14 cellular contexts compared by ENCODE assay signal in the genomic region with DNA sequence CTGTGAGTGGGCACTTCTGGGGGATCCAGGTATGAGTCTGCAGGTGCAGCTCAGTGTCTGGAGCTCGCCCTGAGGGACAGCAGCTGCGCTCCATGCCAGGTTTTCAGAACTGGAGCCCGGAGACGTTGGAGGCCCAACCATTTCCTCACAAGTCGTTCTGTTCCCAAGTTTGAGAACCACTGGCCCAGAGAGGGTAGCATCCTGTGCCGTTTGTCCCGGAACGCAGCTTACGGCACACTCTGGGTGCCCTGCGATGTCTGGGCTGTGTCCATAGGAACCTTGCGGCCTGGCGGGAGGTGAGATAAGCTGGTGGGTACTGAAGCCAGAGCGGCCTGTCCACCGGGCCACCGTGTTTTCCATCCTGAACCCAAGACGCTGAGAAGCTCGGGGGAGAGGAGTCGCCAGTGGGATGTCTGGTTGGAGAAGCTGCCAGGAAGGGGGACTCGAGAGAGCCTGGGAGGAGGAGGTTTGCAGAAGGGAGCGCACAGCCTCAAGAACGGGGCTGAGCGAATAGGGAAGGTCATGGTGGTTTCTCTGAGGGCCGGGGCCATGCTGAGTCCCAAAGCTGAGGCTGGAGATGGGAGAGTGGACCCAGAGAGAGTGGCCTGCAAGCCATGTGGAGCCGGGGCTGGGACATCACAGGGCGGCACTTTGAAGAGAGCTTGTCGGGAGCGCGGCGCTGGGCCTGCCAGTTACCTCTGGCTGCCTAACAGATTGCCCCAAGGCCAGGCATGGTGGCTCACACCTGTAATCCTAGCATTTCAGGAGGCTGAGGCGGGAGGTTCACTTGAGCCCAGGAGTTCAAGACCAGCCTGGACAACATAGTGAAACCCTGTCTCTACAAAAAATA.
DNase-seq lines count a peak whose midpoint lies in the region; ATAC-seq and TF ChIP-seq lines count a peak whose summit lies in the region.
"Had no signal": no experiment of that assay in that cellular context is flagged by ENCODE, and none has a peak within 500 bp of the region (broad histone marks: within the 10 kb centered on the region; RNA-seq: fewer than 3 reads in every experiment).

No MANE protein-coding gene starts in this region.

- H3K27ac ChIP-seq in ACC112 (ENCODE audit: low read depth, low read length) (0 out of 2 replicates have a peak overlapping the region, but pooled peaks have one; percentile 10), endodermal cell (ENCODE audit: low read depth, low read length) (no peak overlapping the region), neural progenitor cell (no peak overlapping the region)
- H3K27ac ChIP-seq in CD8-positive, alpha-beta memory T cell (ENCODE audit: low read depth, low read length): peak overlapping the region; percentile 38
- H3K27ac ChIP-seq: upper lobe of left lung, WERI-Rb-1 had no signal

- DNase-seq in CD8-positive, alpha-beta memory T cell: peak in 1 of 5 donors; percentile 24
- DNase-seq in endodermal cell (peak; percentile 50), neural progenitor cell (ENCODE audit: low spot score) (no peak), erythroblast (lab: John Stamatoyannopoulos, UW) (no peak), foreskin melanocyte (no peak)
- DNase-seq: CD4-positive, CD25-positive, alpha-beta regulatory T cell; effector memory CD4-positive, alpha-beta T cell; NCI-H1105; stimulated activated CD4-positive, alpha-beta T cell treated with anti-CD3 and anti-CD28 coated beads, Interleukin-1b, Interleukin-23, amount 100 ng/mL, for 48 hours; WERI-Rb-1 had no signal

- ATAC-seq in GM18858 (IDR thresholded peaks at IDR 0.05; ENCODE audit: unreplicated experiment): no peak

- peaks cover 2% of the 10 kb centered on the region for H3K79me2 ChIP-seq in ACC112 (ENCODE audit: control insufficient read depth, insufficient read depth, low read length, unreplicated experiment)
- no peaks in the 10 kb centered on the region for H3K79me2 ChIP-seq in neural progenitor cell (ENCODE audit: low read depth)

- H3K4me1 ChIP-seq in ACC112 (ENCODE audit: control insufficient read depth, insufficient read depth, low read length, unreplicated experiment) (peaks cover 14% of the 10 kb centered on the region), endodermal cell (ENCODE audit: control insufficient read depth, insufficient read depth, low read length) (peaks cover 8% of the 10 kb centered on the region), neural progenitor cell (peaks cover 7% of the 10 kb centered on the region)
- no peaks in the 10 kb centered on the region for H3K4me1 ChIP-seq in CD8-positive, alpha-beta memory T cell (ENCODE audit: insufficient read depth, low read length)

- no peak for TF ChIP-seq CTCF in endodermal cell (conservative IDR thresholded peaks at IDR 0.05)
- TF ChIP-seq CTCF in neural progenitor cell (IDR thresholded peaks at IDR 0.05): no peak

- no peak overlapping the region for H3K9ac ChIP-seq in endodermal cell (ENCODE audit: extremely low read depth, low read length, poor library complexity, severe bottlenecking)
- no peak overlapping the region for H3K9ac ChIP-seq in neural progenitor cell

- H3K4me3 Mint-ChIP-seq in CD8-positive, alpha-beta memory T cell: no peak overlapping the region
- H3K4me3 Mint-ChIP-seq in endodermal cell (no peak overlapping the region), neural progenitor cell (peak overlapping the region; percentile 30)
- H3K4me3 Mint-ChIP-seq: activated T-cell treated with anti-CD3 and anti-CD28 coated beads, Interleukin-2, amount 50 U/mL, for 72 hours; CD4-positive, CD25-positive, alpha-beta regulatory T cell had no signal

- no peak overlapping the region for H3K4me2 ChIP-seq in neural progenitor cell

- CTCF ChIA-PET in CD8-positive, alpha-beta memory T cell (lab: Charles Lee): interaction anchor here (1.2 to 1.7 kb wide), 3 partner anchors 18 to 214 kb away, joined by 3 to 4 read pairs (median 3); no protein-coding TSS in a partner anchor

- POLR2A ChIA-PET in CD8-positive, alpha-beta memory T cell (lab: Charles Lee): interaction anchor here (0.5 kb wide), 1 partner anchor 20 kb away, joined by 3 read pairs; no protein-coding TSS in a partner anchor

- no peaks in the 10 kb centered on the region for H3K9me3 Mint-ChIP-seq in CD8-positive, alpha-beta memory T cell
- H3K9me3 Mint-ChIP-seq in endodermal cell (no peaks in the 10 kb centered on the region), neural progenitor cell (no peaks in the 10 kb centered on the region)
- H3K9me3 Mint-ChIP-seq: activated T-cell treated with anti-CD3 and anti-CD28 coated beads, Interleukin-2, amount 50 U/mL, for 72 hours; CD4-positive, CD25-positive, alpha-beta regulatory T cell had no signal

- H2AFZ ChIP-seq in ACC112 (ENCODE audit: low read length, unreplicated experiment): no peak overlapping the region
- H2AFZ ChIP-seq in neural progenitor cell (replicated peaks): no peak overlapping the region

- 91 to 96% methylated on average over 26 to 30 of the region's 30 CpGs for WGBS in endodermal cell (ENCODE audit: insufficient coverage in 1 of 2, insufficient read length in 1 of 2), 2 experiments

- no peak overlapping the region for H3K4me3 ChIP-seq in ACC112 (ENCODE audit: low read depth, low read length)
- no peak overlapping the region for H3K4me3 ChIP-seq in CD8-positive, alpha-beta memory T cell (ENCODE audit: low read length)
- no peak overlapping the region for H3K4me3 ChIP-seq in endodermal cell (ENCODE audit: low read length)
- H3K4me3 ChIP-seq in neural progenitor cell: no peak overlapping the region
- H3K4me3 ChIP-seq: upper lobe of left lung had no signal

- no peaks in the 10 kb centered on the region for H3K9me3 ChIP-seq in CD8-positive, alpha-beta memory T cell (ENCODE audit: low read length)
- peaks cover 6% of the 10 kb centered on the region for H3K9me3 ChIP-seq in endodermal cell (ENCODE audit: control insufficient read depth, low read length)
- H3K9me3 ChIP-seq in neural progenitor cell (ENCODE audit: low read depth): no peaks in the 10 kb centered on the region
- H3K9me3 ChIP-seq: upper lobe of left lung had no signal

- TF ChIP-seq POLR2A in erythroblast (IDR thresholded peaks at IDR 0.05; ENCODE audit: low read length): no peak

- H3K27ac Mint-ChIP-seq in CD8-positive, alpha-beta memory T cell: no peak overlapping the region
- H3K27ac Mint-ChIP-seq in endodermal cell: no peak overlapping the region
- peak overlapping the region; percentile 30 for H3K27ac Mint-ChIP-seq in neural progenitor cell
- H3K27ac Mint-ChIP-seq: activated T-cell treated with anti-CD3 and anti-CD28 coated beads, Interleukin-2, amount 50 U/mL, for 72 hours; CD4-positive, CD25-positive, alpha-beta regulatory T cell had no signal

- no peaks in the 10 kb centered on the region for H3K27me3 ChIP-seq in ACC112 (ENCODE audit: insufficient read depth, low read length)
- no peaks in the 10 kb centered on the region for H3K27me3 ChIP-seq in CD8-positive, alpha-beta memory T cell (ENCODE audit: insufficient read depth, low read length, poor library complexity, severe bottlenecking)
- no peaks in the 10 kb centered on the region for H3K27me3 ChIP-seq in endodermal cell (ENCODE audit: control insufficient read depth, insufficient read depth, low read length, poor library complexity, severe bottlenecking)
- no peaks in the 10 kb centered on the region for H3K27me3 ChIP-seq in neural progenitor cell
- H3K27me3 ChIP-seq: upper lobe of left lung had no signal

- H3F3A ChIP-seq in neural progenitor cell (ENCODE audit: low read depth): peaks cover 21% of the 10 kb centered on the region

- peaks cover 0 to 1% of the 10 kb centered on the region in 2 donors for H3K27me3 Mint-ChIP-seq in CD8-positive, alpha-beta memory T cell
- H3K27me3 Mint-ChIP-seq in endodermal cell (ENCODE audit: insufficient read depth) (no peaks in the 10 kb centered on the region), neural progenitor cell (ENCODE audit: insufficient read depth, low read depth) (peaks cover 8% of the 10 kb centered on the region)
- H3K27me3 Mint-ChIP-seq: CD4-positive, CD25-positive, alpha-beta regulatory T cell had no signal

- no peaks in the 10 kb centered on the region for H4K20me1 ChIP-seq in neural progenitor cell (ENCODE audit: low read depth)

- H3K4me1 Mint-ChIP-seq in CD8-positive, alpha-beta memory T cell: no peaks in the 10 kb centered on the region
- H3K4me1 Mint-ChIP-seq in endodermal cell: peaks cover 23% of the 10 kb centered on the region
- H3K4me1 Mint-ChIP-seq in neural progenitor cell: peaks cover 6% of the 10 kb centered on the region
- H3K4me1 Mint-ChIP-seq: CD4-positive, CD25-positive, alpha-beta regulatory T cell had no signal

- H3K36me3 ChIP-seq in ACC112 (ENCODE audit: insufficient read depth, low read length) (no peaks in the 10 kb centered on the region), endodermal cell (ENCODE audit: control insufficient read depth, insufficient read depth, low read length) (no peaks in the 10 kb centered on the region), neural progenitor cell (no peaks in the 10 kb centered on the region)
- H3K36me3 ChIP-seq in CD8-positive, alpha-beta memory T cell (ENCODE audit: insufficient read depth, low read length): no peaks in the 10 kb centered on the region
- H3K36me3 ChIP-seq: upper lobe of left lung, WERI-Rb-1 had no signal

- no peaks in the 10 kb centered on the region for H3K36me3 Mint-ChIP-seq in CD8-positive, alpha-beta memory T cell
- H3K36me3 Mint-ChIP-seq in endodermal cell (ENCODE audit: low read depth) (no peaks in the 10 kb centered on the region), neural progenitor cell (no peaks in the 10 kb centered on the region)
- H3K36me3 Mint-ChIP-seq: CD4-positive, CD25-positive, alpha-beta regulatory T cell had no signal

Comparison
In these comparisons a context has a peak if more than half of its experiments do, and no peak if none do; other contexts are left out.
1. H3K27ac ChIP-seq: peak in ACC112 (single experiment) and CD8-positive, alpha-beta memory T cell (single experiment); none in endodermal cell (single experiment) and neural progenitor cell (single experiment).